ENCODE assay signal across 9 cellular contexts in genomic region chr9:2602704-2603116, GRCh38. TPM values are rescaled to one million over a fixed set of nuclear protein-coding genes. Genes with fewer than 3 reads are reported as not detected.
DNase-seq lines count a peak whose midpoint lies in the region; ATAC-seq and TF ChIP-seq lines count a peak whose summit lies in the region.
"Had no signal": no experiment of that assay in that cellular context is flagged by ENCODE, and none has a peak within 500 bp of the region (broad histone marks: within the 10 kb centered on the region; RNA-seq: fewer than 3 reads in every experiment).

No MANE protein-coding gene starts in this region.

- no peak overlapping the region for H3K4me3 ChIP-seq in AG04449 (ENCODE audit: low read depth, low read length)
- H3K4me3 ChIP-seq in coronary artery, result no peak overlapping the region
- H3K4me3 ChIP-seq in CD4-positive, alpha-beta memory T cell (ENCODE audit: low read length in 2 of 2), result no peak overlapping the region

- H3K9me3 ChIP-seq in CD4-positive, alpha-beta memory T cell (ENCODE audit: control insufficient read depth in 1 of 2, low read length in 2 of 2), result no peaks in the 10 kb centered on the region
- H3K9me3 ChIP-seq: Caco-2 had no signal

- no peaks in the 10 kb centered on the region for H3K4me1 ChIP-seq in CD4-positive, alpha-beta memory T cell (ENCODE audit: insufficient read depth, low read length)
- H3K4me1 ChIP-seq: Caco-2 had no signal

- ATAC-seq in GM19035 (IDR thresholded peaks at IDR 0.05; ENCODE audit: unreplicated experiment), result peak; percentile 78
- peak; percentile 72 for ATAC-seq in HG03442 (IDR thresholded peaks at IDR 0.05; ENCODE audit: unreplicated experiment)
- ATAC-seq in HG03521 (IDR thresholded peaks at IDR 0.05; ENCODE audit: unreplicated experiment), result no peak

- in situ Hi-C loops in SK-MEL-5 (cut with HindIII; ENCODE audit: low pct_unique_long_range_greater_than_20kb, low sequenced_read_pairs), result no loop called here

- CTCF ChIA-PET in AG04449 (lab: Yijun Ruan, JAX), result no interaction called here
- CTCF ChIA-PET in CD4-positive, alpha-beta memory T cell (lab: Charles Lee; ENCODE audit: partially characterized antibody), result no interaction called here

- H3K36me3 ChIP-seq in CD4-positive, alpha-beta memory T cell (ENCODE audit: insufficient read depth, low read length), result no peaks in the 10 kb centered on the region

- peaks cover 4 to 5% of the 10 kb centered on the region in 2 donors for H3K27me3 Mint-ChIP-seq in CD4-positive, alpha-beta memory T cell

- H3K4me3 Mint-ChIP-seq in CD4-positive, alpha-beta memory T cell, result no peak overlapping the region

- TF ChIP-seq CTCF in AG04449 (IDR thresholded peaks at IDR 0.05; ENCODE audit: insufficient read depth, low read length, missing control alignments), result no peak
- TF ChIP-seq CTCF in coronary artery (IDR thresholded peaks at IDR 0.05), result no peak

- DNase-seq in AG04449 (ENCODE audit: low read depth, low spot score), result peak; percentile 12
- DNase-seq in SK-MEL-5 (ENCODE audit: low read depth, low spot score), result peak; percentile 25
- DNase-seq in coronary artery (ENCODE audit: low spot score), result no peak
- DNase-seq in CD4-positive, alpha-beta memory T cell, result no peak
- no peak for DNase-seq in Kasumi-1 (lab: John Stamatoyannopoulos, UW)

- H3K4me1 Mint-ChIP-seq in CD4-positive, alpha-beta memory T cell, result no peaks in the 10 kb centered on the region

- no peaks in the 10 kb centered on the region for H3K27me3 ChIP-seq in CD4-positive, alpha-beta memory T cell (ENCODE audit: insufficient read depth, low read length)

- intact Hi-C loops in CD4-positive, alpha-beta memory T cell (cut with micrococcal nuclease), result no loop called here

- H3K36me3 Mint-ChIP-seq in CD4-positive, alpha-beta memory T cell, result no peaks in the 10 kb centered on the region

- H3K27ac ChIP-seq in coronary artery, result no peak overlapping the region
- H3K27ac ChIP-seq in CD4-positive, alpha-beta memory T cell (ENCODE audit: low read depth, low read length), result no peak overlapping the region

- no peaks in the 10 kb centered on the region for H3K9me3 Mint-ChIP-seq in CD4-positive, alpha-beta memory T cell

- H3K27ac Mint-ChIP-seq in CD4-positive, alpha-beta memory T cell, result no peak overlapping the region

- POLR2A ChIA-PET in AG04449 (lab: Yijun Ruan, JAX), result no interaction called here
- POLR2A ChIA-PET in CD4-positive, alpha-beta memory T cell (lab: Charles Lee; ENCODE audit: partially characterized antibody), result no interaction called here

RNA-seq across cellular contexts. Expression of gene VLDLR, which starts 18.9 kb away (rescaled TPM):
- total RNA-seq in SK-MEL-5 (2014; rRNA removed; shearing (Covaris generic)), result 35.5 and 37.6 TPM in 2 replicates
- polyA plus RNA-seq in SK-MEL-5 (2015; cell fraction: cytosol; rRNA removed), result 32.7 and 44.1 TPM in 2 replicates
- polyA plus RNA-seq in SK-MEL-5 (2015; cell fraction: nucleus; rRNA removed), result 36.3 and 56.5 TPM in 2 replicates
- under 1 TPM; 0.38 to 0.50 TPM for total RNA-seq in CD4-positive, alpha-beta memory T cell
- polyA plus RNA-seq in CD4-positive, alpha-beta memory T cell, result under 1 TPM; 0.07 to 0.14 TPM

Comparison
In these comparisons a context has a peak if more than half of its experiments do, and no peak if none do; other contexts are left out.
1. DNase-seq: peak in AG04449 (single experiment) and SK-MEL-5 (single experiment); none in coronary artery (single experiment), CD4-positive, alpha-beta memory T cell (0 of 5) and Kasumi-1 (0 of 2).
2. RNA of gene VLDLR, which starts 18.9 kb away (total RNA-seq): 35.5 to 37.6 TPM in SK-MEL-5; 0.38 to 0.50 TPM in CD4-positive, alpha-beta memory T cell; every median in the first group is over 10 times any median in the second.